In the genomic region with DNA sequence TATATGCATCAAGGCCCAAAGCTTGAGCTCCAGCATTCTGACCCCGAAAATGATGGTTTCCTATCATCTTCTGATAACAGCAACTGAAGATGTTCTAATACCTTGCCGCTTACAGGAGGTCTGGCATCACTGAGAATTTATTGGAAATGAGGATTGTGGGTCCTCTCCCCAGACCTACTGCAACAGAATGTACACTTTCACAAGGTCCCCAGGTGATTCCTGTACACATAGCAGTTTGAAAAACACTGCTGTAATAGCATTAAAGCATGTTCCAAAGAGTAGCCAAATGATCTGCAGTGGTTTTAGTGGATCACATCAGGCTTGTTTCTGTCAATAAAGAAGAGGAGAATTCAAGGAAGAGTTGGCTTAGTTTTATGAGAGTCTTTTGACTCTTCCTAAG, we compare ENCODE assay signal across 17 cellular contexts. TPM values are rescaled to one million over a fixed set of nuclear protein-coding genes. Genes with fewer than 3 reads are reported as not detected.
DNase-seq lines count a peak whose midpoint lies in the region; ATAC-seq and TF ChIP-seq lines count a peak whose summit lies in the region.
"Had no signal": no experiment of that assay in that cellular context is flagged by ENCODE, and none has a peak within 500 bp of the region (broad histone marks: within the 10 kb centered on the region; RNA-seq: fewer than 3 reads in every experiment).

No MANE protein-coding gene starts in this region.

- H3K4me3 Mint-ChIP-seq in CD4-positive, CD25-positive, alpha-beta regulatory T cell: peak overlapping the region; percentile 74 to 84 (median 80)
- H3K4me3 Mint-ChIP-seq in Calu3 (ENCODE audit: low read depth, unreplicated experiment): no peak overlapping the region
- peak overlapping the region; percentile 85 for H3K4me3 Mint-ChIP-seq in activated T-helper 17 cell treated with anti-CD3 and anti-CD28 coated beads, Interleukin-2, amount 50 U/mL, for 72 hours
- H3K4me3 Mint-ChIP-seq in naive thymus-derived CD8-positive, alpha-beta T cell: peak overlapping the region; percentile 65 to 92 (median 80)
- H3K4me3 Mint-ChIP-seq: CD14-positive monocyte, H9, mesothelial cell of epicardium had no signal

- DNase-seq in CD4-positive, CD25-positive, alpha-beta regulatory T cell: no peak
- DNase-seq in Calu3 (no peak), NCI-H1417 treated with DMSO at 0.1 percent for 48 hours (lab: John Stamatoyannopoulos, UW) (no peak), SKM-1 treated with dmso at 0.1 percent for 144 hours (lab: John Stamatoyannopoulos, UW; ENCODE audit: unreplicated experiment) (no peak)
- DNase-seq in naive thymus-derived CD8-positive, alpha-beta T cell: no peak
- DNase-seq: cortex of kidney; erythroblast; H9; NCI-H1105 treated with DMSO at 0.1 percent for 48 hours; NK-92 treated with Interleukin-12 subunit alpha and Interleukin-12 subunit beta, amount 100 ng/mL, for 24 hours; SHP77 treated with DMSO at 0.1 percent for 48 hours had no signal

- H3K4me1 Mint-ChIP-seq in CD4-positive, CD25-positive, alpha-beta regulatory T cell: peaks cover 78 to 95% (median 89%) of the 10 kb centered on the region in 4 donors
- H3K4me1 Mint-ChIP-seq in Calu3 (ENCODE audit: low read depth, unreplicated experiment): peaks cover 71% of the 10 kb centered on the region
- peaks cover 38% of the 10 kb centered on the region for H3K4me1 Mint-ChIP-seq in activated T-helper 17 cell treated with anti-CD3 and anti-CD28 coated beads, Interleukin-2, amount 50 U/mL, for 72 hours
- H3K4me1 Mint-ChIP-seq in naive thymus-derived CD8-positive, alpha-beta T cell: peaks cover 41 to 96% (median 94%) of the 10 kb centered on the region in 4 donors

- BruUV-seq in Calu3 (replicated peaks; lab: Mats Ljungman, UMichigan): no TSS peak

- peak overlapping the region; percentile 72 to 96 (median 89) for H3K27ac Mint-ChIP-seq in CD4-positive, CD25-positive, alpha-beta regulatory T cell
- peak overlapping the region; percentile 39 for H3K27ac Mint-ChIP-seq in Calu3 (ENCODE audit: unreplicated experiment)
- H3K27ac Mint-ChIP-seq in activated T-helper 17 cell treated with anti-CD3 and anti-CD28 coated beads, Interleukin-2, amount 50 U/mL, for 72 hours: peak overlapping the region; percentile 87
- H3K27ac Mint-ChIP-seq in naive thymus-derived CD8-positive, alpha-beta T cell: peak overlapping the region; percentile 94 to 100 (median 96)
- H3K27ac Mint-ChIP-seq: H9 had no signal

- H3K36me3 Mint-ChIP-seq in CD4-positive, CD25-positive, alpha-beta regulatory T cell: peaks cover 23% of the 10 kb centered on the region
- H3K36me3 Mint-ChIP-seq in Calu3 (ENCODE audit: insufficient read depth, unreplicated experiment): peaks cover 28% of the 10 kb centered on the region
- peaks cover 100% of the 10 kb centered on the region for H3K36me3 Mint-ChIP-seq in activated T-helper 17 cell treated with anti-CD3 and anti-CD28 coated beads, Interleukin-2, amount 50 U/mL, for 72 hours (ENCODE audit: low read depth)
- H3K36me3 Mint-ChIP-seq in naive thymus-derived CD8-positive, alpha-beta T cell: peaks cover 17 to 67% (median 34%) of the 10 kb centered on the region in 3 donors
- H3K36me3 Mint-ChIP-seq: mesothelial cell of epicardium had no signal

- TF ChIP-seq CTCF in Calu3 (IDR thresholded peaks at IDR 0.05; ENCODE audit: unreplicated experiment): no peak

- H3K9me3 ChIP-seq in CD4-positive, CD25-positive, alpha-beta regulatory T cell (ENCODE audit: control insufficient read depth in 2 of 2, low read length in 2 of 2): no peaks in the 10 kb centered on the region

- peak overlapping the region; percentile 29 for H3K27ac ChIP-seq in CD4-positive, CD25-positive, alpha-beta regulatory T cell (ENCODE audit: insufficient read depth, low read length, poor library complexity, severe bottlenecking)

- intact Hi-C loops in Calu3 (cut with micrococcal nuclease; ENCODE audit: unreplicated experiment): loop anchor here (10.0 kb wide), 1 partner anchor 503 kb away; no protein-coding TSS in a partner anchor

- peaks cover 85% of the 10 kb centered on the region for H3K4me1 ChIP-seq in CD4-positive, CD25-positive, alpha-beta regulatory T cell (ENCODE audit: control insufficient read depth, insufficient read depth, low read length, poor library complexity, severe bottlenecking)

- POLR2A ChIA-PET in naive thymus-derived CD8-positive, alpha-beta T cell (lab: Charles Lee): interaction anchor here (0.6 to 16.0 kb wide), 19 partner anchors 7 to 274 kb away, joined by 3 to 315 read pairs (median 5); partner anchors contain the start of gene TGFBR2

- H3K27me3 ChIP-seq in CD4-positive, CD25-positive, alpha-beta regulatory T cell (ENCODE audit: control insufficient read depth, insufficient read depth, low read length): no peaks in the 10 kb centered on the region

- H3K9me3 Mint-ChIP-seq in CD4-positive, CD25-positive, alpha-beta regulatory T cell: peaks cover 0 to 2% (median 0%) of the 10 kb centered on the region in 7 donors
- H3K9me3 Mint-ChIP-seq in Calu3 (ENCODE audit: low read depth, unreplicated experiment): no peaks in the 10 kb centered on the region
- no peaks in the 10 kb centered on the region for H3K9me3 Mint-ChIP-seq in activated T-helper 17 cell treated with anti-CD3 and anti-CD28 coated beads, Interleukin-2, amount 50 U/mL, for 72 hours
- H3K9me3 Mint-ChIP-seq in naive thymus-derived CD8-positive, alpha-beta T cell: no peaks in the 10 kb centered on the region
- H3K9me3 Mint-ChIP-seq: CD14-positive monocyte, H9, mesothelial cell of epicardium had no signal

- H3K4me3 ChIP-seq in CD4-positive, CD25-positive, alpha-beta regulatory T cell (ENCODE audit: low read depth, low read length): peak overlapping the region; percentile 65
- H3K4me3 ChIP-seq: GM12878 had no signal

- no peaks in the 10 kb centered on the region for H3K36me3 ChIP-seq in CD4-positive, CD25-positive, alpha-beta regulatory T cell (ENCODE audit: control insufficient read depth, insufficient read depth, low read length)

- CTCF ChIA-PET in Calu3 (lab: Charles Lee): no interaction called here

- no peak for ATAC-seq in CD4-positive, CD25-positive, alpha-beta regulatory T cell (ENCODE audit: low read depth in 2 of 2)
- ATAC-seq in activated T-helper 17 cell treated with anti-CD3 and anti-CD28 coated beads, Interleukin-2, amount 50 U/mL, for 72 hours (replicated peaks): no peak
- peak in 1 of 2 donors; percentile 5 for ATAC-seq in naive thymus-derived CD8-positive, alpha-beta T cell
- no peak for ATAC-seq in GM18858 (IDR thresholded peaks at IDR 0.05; ENCODE audit: unreplicated experiment)
- ATAC-seq in HG02571 (IDR thresholded peaks at IDR 0.05; ENCODE audit: unreplicated experiment): no peak
- ATAC-seq: GM12878 had no signal

- H3K27me3 Mint-ChIP-seq in CD4-positive, CD25-positive, alpha-beta regulatory T cell: no peaks in the 10 kb centered on the region
- no peaks in the 10 kb centered on the region for H3K27me3 Mint-ChIP-seq in Calu3 (ENCODE audit: unreplicated experiment)
- no peaks in the 10 kb centered on the region for H3K27me3 Mint-ChIP-seq in activated T-helper 17 cell treated with anti-CD3 and anti-CD28 coated beads, Interleukin-2, amount 50 U/mL, for 72 hours
- no peaks in the 10 kb centered on the region for H3K27me3 Mint-ChIP-seq in naive thymus-derived CD8-positive, alpha-beta T cell

RNA-seq across cellular contexts. Expression of gene TGFBR2, which starts 11.3 kb away (rescaled TPM):
- 57.4 TPM for total RNA-seq in CD4-positive, CD25-positive, alpha-beta regulatory T cell
- 10 to 100 TPM; 35.8 to 92.6 (median 61.0) TPM for polyA plus RNA-seq in CD4-positive, CD25-positive, alpha-beta regulatory T cell
- total RNA-seq in Calu3 (2022): 103 and 105 TPM in 2 replicates
- total RNA-seq in activated T-helper 17 cell treated with anti-CD3 and anti-CD28 coated beads, Interleukin-2, amount 50 U/mL, for 72 hours: 10 to 100 TPM; 51.2 to 63.2 TPM
- 100 to 1,000 TPM; 260 to 268 TPM for total RNA-seq in naive thymus-derived CD8-positive, alpha-beta T cell
- polyA plus RNA-seq in naive thymus-derived CD8-positive, alpha-beta T cell: 100 to 1,000 TPM; 128 to 226 (median 131) TPM

Comparison
In these comparisons a context has a peak if more than half of its experiments do, and no peak if none do; other contexts are left out.
1. H3K27ac Mint-ChIP-seq: peak in every context shown above with its lines; median percentile 96 in naive thymus-derived CD8-positive, alpha-beta T cell; 89 in CD4-positive, CD25-positive, alpha-beta regulatory T cell; 87 in activated T-helper 17 cell treated with anti-CD3 and anti-CD28 coated beads, Interleukin-2, amount 50 U/mL, for 72 hours; 39 in Calu3.